In the genomic region with DNA sequence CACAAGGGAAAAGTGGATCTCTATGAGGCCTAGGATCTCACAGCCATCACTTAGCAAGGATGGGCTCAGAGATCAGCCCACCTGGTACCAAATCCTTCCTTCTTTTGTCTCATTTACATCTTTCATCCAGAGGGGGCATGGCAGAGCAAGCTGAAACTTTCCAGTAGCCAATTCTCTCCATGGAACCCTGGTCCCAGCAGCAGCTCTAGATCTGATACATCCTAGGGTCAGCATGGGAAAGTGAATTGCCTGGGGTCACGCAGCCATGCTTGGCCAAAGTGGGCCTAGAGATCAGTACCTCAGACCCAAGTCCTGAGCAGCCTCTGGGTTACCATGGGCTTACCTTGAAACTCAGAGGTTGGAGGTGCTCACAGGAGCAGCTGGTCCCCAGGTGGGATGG, we compare ENCODE assay signal across 24 cellular contexts.
DNase-seq lines count a peak whose midpoint lies in the region; ATAC-seq, FAIRE-seq and TF ChIP-seq lines count a peak whose summit lies in the region.
"Had no signal": no experiment of that assay in that cellular context is flagged by ENCODE, and none has a peak within 500 bp of the region (broad histone marks: within the 10 kb centered on the region; RNA-seq: fewer than 3 reads in every experiment).

No MANE protein-coding gene starts in this region.

- DNase-seq in BE2C (no peak), GM23338 (ENCODE audit: low spot score) (peak; percentile 43), esophagus muscularis mucosa (ENCODE audit: extremely low spot score) (peak; percentile 66), D721Med (ENCODE audit: insufficient read length, low spot score) (no peak)
- DNase-seq: activated B cell treated with CpG ODN at 0.5 μM for 24 hours; activated CD4-positive, alpha-beta T cell treated with anti-CD3 and anti-CD28 coated beads, Interleukin-2, amount 50 U/mL, for 1 hour; activated T-cell treated with anti-CD3 and anti-CD28 coated beads, Interleukin-2, amount 50 U/mL, for 72 hours; CD8-positive, alpha-beta memory T cell; gastrocnemius medialis; kidney glomerular epithelial cell; NCI-H1417 treated with DMSO at 0.1 percent for 48 hours; NCI-H82; stimulated activated CD4-positive, alpha-beta T cell treated with anti-CD3 and anti-CD28 coated beads, Interleukin-2, amount 100 ng/mL, for 48 hours; stimulated activated naive CD8-positive, alpha-beta T cell treated with anti-CD3 and anti-CD28 coated beads, Interleukin-15, amount 100 ng/mL, for 72 hours; uterus had no signal

- H3K27ac ChIP-seq in GM23338 (ENCODE audit: low read depth), result no peak overlapping the region
- H3K27ac ChIP-seq in VCaP, result peak overlapping the region; percentile 59
- H3K27ac ChIP-seq in esophagus muscularis mucosa (replicated peaks in 1 of 4), result no peak overlapping the region
- H3K27ac ChIP-seq: ascending aorta, gastrocnemius medialis, thoracic aorta, uterus had no signal

- peak; percentile 13; the same call in 1 of the 2 replicates for TF ChIP-seq CTCF in BE2C (IDR thresholded peaks at IDR 0.05; ENCODE audit: low read depth, low read length)
- 0 out of 4 replicates have a peak, but pooled peaks have one; percentile 7 to 11 for TF ChIP-seq CTCF in GM23338 (conservative IDR thresholded peaks at IDR 0.05; ENCODE audit: low read depth in 2 of 2)
- 0 out of 2 replicates have a peak, but pooled peaks have one; percentile 15 for TF ChIP-seq CTCF in VCaP (conservative IDR thresholded peaks at IDR 0.05)
- TF ChIP-seq CTCF in esophagus muscularis mucosa (IDR thresholded peaks at IDR 0.05), result no peak
- TF ChIP-seq CTCF in D721Med (IDR thresholded peaks at IDR 0.05; ENCODE audit: insufficient read depth, missing control alignments), result no peak

- peaks cover 8% of the 10 kb centered on the region; the same call in 2 of the 3 replicates for H3K9me3 Mint-ChIP-seq in GM23338
- H3K9me3 Mint-ChIP-seq: activated B cell treated with CpG ODN at 0.5 μM for 24 hours; activated T-cell treated with anti-CD3 and anti-CD28 coated beads, Interleukin-2, amount 50 U/mL, for 72 hours; CD8-positive, alpha-beta memory T cell; mesothelial cell of epicardium; stimulated activated naive CD8-positive, alpha-beta T cell treated with anti-CD3 and anti-CD28 coated beads, Interleukin-15, amount 100 ng/mL, for 72 hours had no signal

- no peak for TF ChIP-seq EP300 in esophagus muscularis mucosa (IDR thresholded peaks at IDR 0.05)

- H3K4me3 ChIP-seq in BE2C (ENCODE audit: low read depth, low read length) (no peak overlapping the region), GM23338 (no peak overlapping the region), esophagus muscularis mucosa (no peak overlapping the region)
- H3K4me3 ChIP-seq: ascending aorta, dorsolateral prefrontal cortex, gastrocnemius medialis, thoracic aorta, uterus had no signal

- H3K4me1 ChIP-seq in BE2C, result no peaks in the 10 kb centered on the region
- no peaks in the 10 kb centered on the region for H3K4me1 ChIP-seq in GM23338 (ENCODE audit: insufficient read depth)
- H3K4me1 ChIP-seq in esophagus muscularis mucosa, result no peaks in the 10 kb centered on the region
- H3K4me1 ChIP-seq: ascending aorta, gastrocnemius medialis, uterus had no signal

- no peak overlapping the region for H3K4me3 Mint-ChIP-seq in GM23338
- H3K4me3 Mint-ChIP-seq: activated B cell treated with CpG ODN at 0.5 μM for 24 hours; activated T-cell treated with anti-CD3 and anti-CD28 coated beads, Interleukin-2, amount 50 U/mL, for 72 hours; CD8-positive, alpha-beta memory T cell; mesothelial cell of epicardium; stimulated activated naive CD8-positive, alpha-beta T cell treated with anti-CD3 and anti-CD28 coated beads, Interleukin-15, amount 100 ng/mL, for 72 hours had no signal

- no peak overlapping the region for H3K27ac Mint-ChIP-seq in GM23338
- H3K27ac Mint-ChIP-seq: activated B cell treated with CpG ODN at 0.5 μM for 24 hours; activated T-cell treated with anti-CD3 and anti-CD28 coated beads, Interleukin-2, amount 50 U/mL, for 72 hours; CD8-positive, alpha-beta memory T cell; mesothelial cell of epicardium; stimulated activated naive CD8-positive, alpha-beta T cell treated with anti-CD3 and anti-CD28 coated beads, Interleukin-15, amount 100 ng/mL, for 72 hours had no signal

- ATAC-seq in GM23338 (no peak), HG03175 (IDR thresholded peaks at IDR 0.05; ENCODE audit: unreplicated experiment) (no peak), HG03378 (IDR thresholded peaks at IDR 0.05; ENCODE audit: unreplicated experiment) (no peak)
- ATAC-seq: activated T-cell treated with anti-CD3 and anti-CD28 coated beads, Interleukin-2, amount 50 U/mL, for 72 hours; gastrocnemius medialis; HCT116; sciatic nerve; stimulated activated naive CD8-positive, alpha-beta T cell treated with anti-CD3 and anti-CD28 coated beads, Interleukin-15, amount 100 ng/mL, for 72 hours had no signal

- TF ChIP-seq POLR2A in esophagus muscularis mucosa (IDR thresholded peaks at IDR 0.05; ENCODE audit: low read depth), result no peak

- H3K36me3 ChIP-seq in BE2C (no peaks in the 10 kb centered on the region), GM23338 (ENCODE audit: insufficient read depth) (no peaks in the 10 kb centered on the region), esophagus muscularis mucosa (no peaks in the 10 kb centered on the region)
- H3K36me3 ChIP-seq: ascending aorta, gastrocnemius medialis, thoracic aorta, uterus had no signal

- H3K79me2 ChIP-seq in GM23338 (replicated peaks; ENCODE audit: insufficient read depth), result no peaks in the 10 kb centered on the region

- no peaks in the 10 kb centered on the region for H3K4me1 Mint-ChIP-seq in GM23338
- H3K4me1 Mint-ChIP-seq: activated B cell treated with CpG ODN at 0.5 μM for 24 hours; CD8-positive, alpha-beta memory T cell; mesothelial cell of epicardium; stimulated activated naive CD8-positive, alpha-beta T cell treated with anti-CD3 and anti-CD28 coated beads, Interleukin-15, amount 100 ng/mL, for 72 hours had no signal

- H3K4me2 ChIP-seq in GM23338, result no peak overlapping the region

- WGBS in esophagus muscularis mucosa, result 80% methylated on average over 1 of the region's 1 CpG

- no peak overlapping the region; the same call in 1 of the 2 replicates for H2AFZ ChIP-seq in GM23338

- intact Hi-C loops in esophagus muscularis mucosa (cut with DNase I), result no loop called here

- H3K27me3 ChIP-seq in BE2C (peaks cover 9% of the 10 kb centered on the region), GM23338 (ENCODE audit: insufficient read depth) (no peaks in the 10 kb centered on the region), esophagus muscularis mucosa (peaks cover 0 to 11% (median 0%) of the 10 kb centered on the region in 4 donors)
- H3K27me3 ChIP-seq: ascending aorta, dorsolateral prefrontal cortex, gastrocnemius medialis, uterus had no signal

- peaks cover 4% of the 10 kb centered on the region for H3K27me3 Mint-ChIP-seq in GM23338 (ENCODE audit: insufficient read depth, low read depth, poor library complexity)

- H3K9me3 ChIP-seq in BE2C (no peaks in the 10 kb centered on the region; the same call in 1 of the 2 replicates), esophagus muscularis mucosa (peaks cover 0 to 11% (median 0%) of the 10 kb centered on the region in 4 donors)
- H3K9me3 ChIP-seq: ascending aorta, gastrocnemius medialis, thoracic aorta, uterus had no signal

- H3F3A ChIP-seq in GM23338 (replicated peaks; ENCODE audit: low read depth), result no peaks in the 10 kb centered on the region

- H3K36me3 Mint-ChIP-seq in GM23338 (ENCODE audit: low read depth), result peaks cover 3% of the 10 kb centered on the region; the same call in 1 of the 3 replicates
- H3K36me3 Mint-ChIP-seq: CD8-positive, alpha-beta memory T cell; mesothelial cell of epicardium had no signal

- no peak for FAIRE-seq in D721Med (lab: Jason Lieb, UNC)

- H3K9me2 ChIP-seq in GM23338 (ENCODE audit: insufficient read depth), result no peaks in the 10 kb centered on the region

- H4K20me1 ChIP-seq in GM23338 (replicated peaks; ENCODE audit: insufficient read depth), result no peaks in the 10 kb centered on the region

TF ChIP-seq in GM23338, 12 proteins besides CTCF, POLR2A, EP300 and RAD21 (continues in another document):
- TF ChIP-seq, protein P1, sequence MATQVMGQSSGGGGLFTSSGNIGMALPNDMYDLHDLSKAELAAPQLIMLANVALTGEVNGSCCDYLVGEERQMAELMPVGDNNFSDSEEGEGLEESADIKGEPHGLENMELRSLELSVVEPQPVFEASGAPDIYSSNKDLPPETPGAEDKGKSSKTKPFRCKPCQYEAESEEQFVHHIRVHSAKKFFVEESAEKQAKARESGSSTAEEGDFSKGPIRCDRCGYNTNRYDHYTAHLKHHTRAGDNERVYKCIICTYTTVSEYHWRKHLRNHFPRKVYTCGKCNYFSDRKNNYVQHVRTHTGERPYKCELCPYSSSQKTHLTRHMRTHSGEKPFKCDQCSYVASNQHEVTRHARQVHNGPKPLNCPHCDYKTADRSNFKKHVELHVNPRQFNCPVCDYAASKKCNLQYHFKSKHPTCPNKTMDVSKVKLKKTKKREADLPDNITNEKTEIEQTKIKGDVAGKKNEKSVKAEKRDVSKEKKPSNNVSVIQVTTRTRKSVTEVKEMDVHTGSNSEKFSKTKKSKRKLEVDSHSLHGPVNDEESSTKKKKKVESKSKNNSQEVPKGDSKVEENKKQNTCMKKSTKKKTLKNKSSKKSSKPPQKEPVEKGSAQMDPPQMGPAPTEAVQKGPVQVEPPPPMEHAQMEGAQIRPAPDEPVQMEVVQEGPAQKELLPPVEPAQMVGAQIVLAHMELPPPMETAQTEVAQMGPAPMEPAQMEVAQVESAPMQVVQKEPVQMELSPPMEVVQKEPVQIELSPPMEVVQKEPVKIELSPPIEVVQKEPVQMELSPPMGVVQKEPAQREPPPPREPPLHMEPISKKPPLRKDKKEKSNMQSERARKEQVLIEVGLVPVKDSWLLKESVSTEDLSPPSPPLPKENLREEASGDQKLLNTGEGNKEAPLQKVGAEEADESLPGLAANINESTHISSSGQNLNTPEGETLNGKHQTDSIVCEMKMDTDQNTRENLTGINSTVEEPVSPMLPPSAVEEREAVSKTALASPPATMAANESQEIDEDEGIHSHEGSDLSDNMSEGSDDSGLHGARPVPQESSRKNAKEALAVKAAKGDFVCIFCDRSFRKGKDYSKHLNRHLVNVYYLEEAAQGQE (IDR thresholded peaks at IDR 0.05; ENCODE audit: unreplicated experiment), result no peak
- TF ChIP-seq CREB1 (CRISPR knock-in tag; IDR thresholded peaks at IDR 0.05; ENCODE audit: low read depth) (no peak), POLR2AphosphoS5 (IDR thresholded peaks at IDR 0.05; ENCODE audit: low read depth) (no peak)

Comparison
In these comparisons a context has a peak if more than half of its experiments do, and no peak if none do; other contexts are left out.
1. DNase-seq: peak in GM23338 (single experiment) and esophagus muscularis mucosa (single experiment); none in BE2C (single experiment) and D721Med (single experiment).
2. CTCF ChIP-seq: peak in BE2C (single experiment), GM23338 (2 of 2) and VCaP (single experiment); none in esophagus muscularis mucosa (0 of 3) and D721Med (single experiment).